In the genomic region with DNA sequence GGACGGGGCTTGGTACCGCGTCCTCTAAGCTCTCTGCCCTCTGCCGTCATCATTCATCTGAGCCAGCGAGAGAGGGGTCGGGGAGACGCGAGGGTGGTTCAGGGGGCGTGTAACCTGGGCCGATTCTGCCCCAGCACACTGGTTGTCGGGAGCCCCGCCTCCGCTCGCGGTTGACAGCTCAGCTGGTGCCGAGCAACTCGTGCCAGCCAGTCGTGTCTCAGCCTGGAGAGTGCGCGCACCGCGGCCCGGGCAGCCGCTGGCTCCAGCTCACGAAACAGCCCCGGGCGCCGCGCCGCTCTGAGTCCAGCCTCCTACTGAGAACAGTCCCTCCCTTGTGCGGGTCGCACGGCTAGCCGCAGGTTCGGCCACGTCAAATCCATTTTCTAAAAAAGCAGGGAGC, we compare ENCODE assay signal across 8 cellular contexts. TPM values are rescaled to one million over a fixed set of nuclear protein-coding genes. Genes with fewer than 3 reads are reported as not detected.
DNase-seq lines count a peak whose midpoint lies in the region; ATAC-seq and TF ChIP-seq lines count a peak whose summit lies in the region.
"Not testable (repeated sequence)": the region's sequence is repeated elsewhere in the genome, so short reads cannot be mapped to it uniquely, and the experiment has no call there.

TSS of gene PDE4DIP (plus strand) at position 209 of the 400 bp plus-strand sequence. CDS start 347 bp downstream, outside the sequence.

- H3K79me2 ChIP-seq in neural cell (replicated peaks; ENCODE audit: insufficient read depth, low read length): not testable (repeated sequence)

- H3K4me2 ChIP-seq in neural cell (ENCODE audit: low read length): not testable (repeated sequence)

- not testable (repeated sequence) for H3K9me3 ChIP-seq in T-helper 17 cell (ENCODE audit: control insufficient read depth, low read length, poor library complexity, severe bottlenecking); breast epithelium; heart right ventricle; neural cell (ENCODE audit: low read length)

- not testable (repeated sequence) for TF ChIP-seq CTCF in breast epithelium (IDR thresholded peaks at IDR 0.05); heart right ventricle (IDR thresholded peaks at IDR 0.05); neural cell (IDR thresholded peaks at IDR 0.05; ENCODE audit: poor library complexity, severe bottlenecking)

- not testable (repeated sequence) for H3K4me1 ChIP-seq in breast epithelium, heart right ventricle

- not testable (repeated sequence) for H3K27me3 ChIP-seq in H7 (ENCODE audit: control insufficient read depth, insufficient read depth, low read length); breast epithelium; heart right ventricle; neural cell (ENCODE audit: insufficient read depth, low read depth, low read length)

- not testable (repeated sequence) for H2AFZ ChIP-seq in neural cell (ENCODE audit: low read depth, low read length)

- H3K27ac ChIP-seq in breast epithelium; heart right ventricle; neural cell (ENCODE audit: low read length): not testable (repeated sequence)

- ATAC-seq in T-helper 17 cell: peak; percentile 99
- ATAC-seq in heart right ventricle: peak; percentile 87 to 97 (median 94)

- H3K27me3 Mint-ChIP-seq in T-helper 17 cell: not testable (repeated sequence)

- DNase-seq in H7: not testable (repeated sequence)
- DNase-seq in T-helper 17 cell: peak; percentile 4 to 11 (median 8)
- peak; percentile 25 for DNase-seq in activated T-cell treated with anti-CD3 and anti-CD28 coated beads for 4 hours
- DNase-seq in breast epithelium (ENCODE audit: low spot score in 2 of 2): peak in 1 of 2 donors; percentile 15
- peak; percentile 3 to 8 for DNase-seq in heart right ventricle
- DNase-seq in stimulated activated CD4-positive, alpha-beta T cell treated with anti-CD3 and anti-CD28 coated beads, Interleukin-4, amount 100 ng/mL, for 4 hours: peak; percentile 14 to 66
- DNase-seq in ureter (ENCODE audit: low spot score): peak; percentile 40

- H3K36me3 Mint-ChIP-seq in T-helper 17 cell (ENCODE audit: low read depth): not testable (repeated sequence)

- WGBS in heart right ventricle, 2 donors: 0% methylated on average over 11 to 13 of the region's 36 CpGs

- intact Hi-C loops in breast epithelium (cut with DNase I; ENCODE audit: low total_unique reads); heart right ventricle (cut with DNase I): not testable (repeated sequence)

- peak within 1 kb of the TSS; percentile 80 for H3K4me3 Mint-ChIP-seq in T-helper 17 cell

- not testable (repeated sequence) for H3K9ac ChIP-seq in neural cell (ENCODE audit: low read length)

- not testable (repeated sequence) for TF ChIP-seq EP300 in neural cell (conservative IDR thresholded peaks at IDR 0.05; ENCODE audit: poor library complexity, severe bottlenecking)

- not testable (repeated sequence) for H3K4me1 Mint-ChIP-seq in T-helper 17 cell

- TF ChIP-seq RAD21 in neural cell (conservative IDR thresholded peaks at IDR 0.05): not testable (repeated sequence)

- not testable (repeated sequence) for H3K4me3 ChIP-seq in H7 (ENCODE audit: insufficient read depth, low read depth, low read length); heart right ventricle; neural cell (ENCODE audit: low read length)
- peak within 1 kb of the TSS in 1 of 3 donors; percentile 29 for H3K4me3 ChIP-seq in breast epithelium

- H3F3A ChIP-seq in neural cell (ENCODE audit: insufficient read depth, low read length, poor library complexity, severe bottlenecking): not testable (repeated sequence)

- not testable (repeated sequence) for TF ChIP-seq POLR2A in breast epithelium (IDR thresholded peaks at IDR 0.05)

- H3K9me2 ChIP-seq in neural cell (ENCODE audit: insufficient read depth, low read length): not testable (repeated sequence)

- H3K36me3 ChIP-seq in H7 (replicated peaks; ENCODE audit: control insufficient read depth, insufficient read depth, low read length); breast epithelium; heart right ventricle; neural cell (ENCODE audit: insufficient read depth, low read length): not testable (repeated sequence)

- H4K20me1 ChIP-seq in neural cell (ENCODE audit: insufficient read depth): not testable (repeated sequence)

- not testable (repeated sequence) for H3K27ac Mint-ChIP-seq in T-helper 17 cell

RNA-seq across cellular contexts. Expression of gene PDE4DIP, which starts in this region (rescaled TPM):
- 17.0 and 20.7 TPM in 2 replicates for total RNA-seq in H7 (2014; rRNA removed; shearing (Covaris generic))
- 10 to 100 TPM; 36.2 to 43.2 TPM for total RNA-seq in T-helper 17 cell
- total RNA-seq in breast epithelium: 100 to 1,000 TPM in 1 of 3 donors, 10 to 100 TPM in 2; 64.0 to 160 (median 70.1) TPM
- 1,000 to 10,000 TPM; 1,915 to 2,957 (median 2,606) TPM for total RNA-seq in heart right ventricle
- polyA plus RNA-seq in heart right ventricle: 100 to 1,000 TPM; 479 to 683 TPM
- polyA plus RNA-seq in neural cell: 151 TPM in 2 replicates
- polyA minus RNA-seq in neural cell: 373 and 394 TPM in 2 replicates
- 46.2 TPM for total RNA-seq in ureter

Comparison
In these comparisons a context has a peak if more than half of its experiments do, and no peak if none do; other contexts are left out.
1. RNA of gene PDE4DIP (total RNA-seq): 1,915 to 2,957 TPM in heart right ventricle; 64.0 to 160 TPM in breast epithelium, 46.2 TPM in ureter (single experiment), 36.2 to 43.2 TPM in T-helper 17 cell and 17.0 to 20.7 TPM in H7; every median in the first group is over 10 times any median in the second.